ENCODE assay signal across 17 cellular contexts in the genomic region with DNA sequence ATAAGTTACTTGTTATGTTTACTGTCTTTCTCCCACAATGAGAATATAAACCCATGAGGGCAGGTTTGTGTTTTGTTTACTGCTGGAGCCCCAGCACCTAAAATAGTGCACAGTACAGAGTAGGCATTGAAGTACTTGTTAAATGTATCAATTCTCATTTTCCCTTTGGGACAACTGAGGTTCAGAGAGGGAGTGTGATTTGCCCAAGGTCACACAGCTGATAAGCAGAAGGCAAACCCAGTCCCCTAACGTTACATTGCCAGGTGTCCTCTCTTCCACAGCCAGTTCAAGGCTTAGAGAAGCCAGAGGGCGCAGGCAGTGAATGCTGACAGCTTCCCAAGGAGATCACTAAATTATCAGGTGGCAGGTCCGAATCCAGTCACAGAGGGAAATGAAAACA. TPM values are rescaled to one million over a fixed set of nuclear protein-coding genes. Genes with fewer than 3 reads are reported as not detected.
A peak's percentile ranks its signal among the peaks of the same experiment; 100 is the strongest.
DNase-seq lines count a peak whose midpoint lies in the region; ATAC-seq and TF ChIP-seq lines count a peak whose summit lies in the region.
"Had no signal": no experiment of that assay in that cellular context is flagged by ENCODE, and none has a peak within 500 bp of the region (broad histone marks: within the 10 kb centered on the region; RNA-seq: fewer than 3 reads in every experiment).

No MANE protein-coding gene starts in this region.

- no peak overlapping the region for H3K9ac ChIP-seq in Karpas-422 (ENCODE audit: low read length)

- peak overlapping the region; percentile 43 for H3K27ac ChIP-seq in WERI-Rb-1
- no peak overlapping the region for H3K27ac ChIP-seq in left lung
- H3K27ac ChIP-seq in Karpas-422 (ENCODE audit: low read length): no peak overlapping the region
- H3K27ac ChIP-seq: Peyer's patch had no signal

- no peaks in the 10 kb centered on the region for H3K9me3 Mint-ChIP-seq in activated CD4-positive, alpha-beta T cell treated with anti-CD3 and anti-CD28 coated beads, Interleukin-2, amount 10 ng/mL, durations not matched to agents 24 days and 14 days
- H3K9me3 Mint-ChIP-seq in CD14-positive monocyte: no peaks in the 10 kb centered on the region
- H3K9me3 Mint-ChIP-seq in dendritic cell treated with granulocyte-macrophage colony-stimulating factor and Interleukin-4, amounts not matched to agents 40 ng/mL and 50 ng/mL, for 4 days: no peaks in the 10 kb centered on the region
- H3K9me3 Mint-ChIP-seq: CD4-positive, alpha-beta T cell had no signal

- no peaks in the 10 kb centered on the region for H3K27me3 Mint-ChIP-seq in activated CD4-positive, alpha-beta T cell treated with anti-CD3 and anti-CD28 coated beads, Interleukin-2, amount 10 ng/mL, durations not matched to agents 24 days and 14 days
- H3K27me3 Mint-ChIP-seq in CD14-positive monocyte (ENCODE audit: low read depth in 3 of 3): peaks cover 0 to 2% (median 0%) of the 10 kb centered on the region in 3 donors
- H3K27me3 Mint-ChIP-seq in dendritic cell treated with granulocyte-macrophage colony-stimulating factor and Interleukin-4, amounts not matched to agents 40 ng/mL and 50 ng/mL, for 4 days: no peaks in the 10 kb centered on the region
- H3K27me3 Mint-ChIP-seq: CD4-positive, alpha-beta T cell had no signal

- intact Hi-C loops in activated CD4-positive, alpha-beta T cell treated with anti-CD3 and anti-CD28 coated beads, Interleukin-2, amount 10 ng/mL, durations not matched to agents 24 days and 14 days (cut with micrococcal nuclease): no loop called here
- intact Hi-C loops in CD14-positive monocyte (cut with micrococcal nuclease) (no loop called here), left lung (cut with DNase I) (no loop called here)
- intact Hi-C loops in dendritic cell treated with granulocyte-macrophage colony-stimulating factor and Interleukin-4, amounts not matched to agents 40 ng/mL and 50 ng/mL, for 4 days (cut with micrococcal nuclease): no loop called here

- H3K4me1 ChIP-seq in left lung: peaks cover 0 to 23% of the 10 kb centered on the region in 2 donors
- no peaks in the 10 kb centered on the region for H3K4me1 ChIP-seq in Karpas-422 (ENCODE audit: low read length)
- H3K4me1 ChIP-seq: Peyer's patch had no signal

- peaks cover 21% of the 10 kb centered on the region for H3K36me3 Mint-ChIP-seq in activated CD4-positive, alpha-beta T cell treated with anti-CD3 and anti-CD28 coated beads, Interleukin-2, amount 10 ng/mL, durations not matched to agents 24 days and 14 days (ENCODE audit: low read depth)
- peaks cover 48 to 69% of the 10 kb centered on the region in 2 donors for H3K36me3 Mint-ChIP-seq in CD14-positive monocyte
- H3K36me3 Mint-ChIP-seq in dendritic cell treated with granulocyte-macrophage colony-stimulating factor and Interleukin-4, amounts not matched to agents 40 ng/mL and 50 ng/mL, for 4 days (ENCODE audit: low read depth): peaks cover 86% of the 10 kb centered on the region

- H3K4me2 ChIP-seq in Karpas-422 (ENCODE audit: low read depth, low read length, poor library complexity, severe bottlenecking): no peak overlapping the region

- H3K27ac Mint-ChIP-seq in activated CD4-positive, alpha-beta T cell treated with anti-CD3 and anti-CD28 coated beads, Interleukin-2, amount 10 ng/mL, durations not matched to agents 24 days and 14 days: peak overlapping the region; percentile 81
- H3K27ac Mint-ChIP-seq in CD14-positive monocyte: peak overlapping the region; percentile 86 to 96 (median 93)
- peak overlapping the region; percentile 63 for H3K27ac Mint-ChIP-seq in dendritic cell treated with granulocyte-macrophage colony-stimulating factor and Interleukin-4, amounts not matched to agents 40 ng/mL and 50 ng/mL, for 4 days

- H4K20me1 ChIP-seq in Karpas-422 (ENCODE audit: insufficient read depth, low read depth, low read length): no peaks in the 10 kb centered on the region

- no peak for TF ChIP-seq CTCF in CD14-positive monocyte (IDR thresholded peaks at IDR 0.05)
- no peak for TF ChIP-seq CTCF in WERI-Rb-1 (IDR thresholded peaks at IDR 0.05; ENCODE audit: low read depth, low read length)
- no peak for TF ChIP-seq CTCF in left lung (IDR thresholded peaks at IDR 0.05)

- ATAC-seq in left lung (no peak), GM18519 (IDR thresholded peaks at IDR 0.05; ENCODE audit: low FRiP score, unreplicated experiment) (no peak)
- ATAC-seq: Right ventricle myocardium inferior had no signal

- H2AFZ ChIP-seq in Karpas-422 (ENCODE audit: low read length): no peak overlapping the region

- H3K79me2 ChIP-seq in Karpas-422 (ENCODE audit: low read length): no peaks in the 10 kb centered on the region

- no peak for DNase-seq in activated CD4-positive, alpha-beta T cell treated with anti-CD3 and anti-CD28 coated beads, Interleukin-2, amount 10 ng/mL, durations not matched to agents 24 days and 14 days
- no peak for DNase-seq in activated CD4-positive, alpha-beta T cell treated with anti-CD3 and anti-CD28 coated beads for 48 hours
- DNase-seq in CD14-positive monocyte (ENCODE audit: low spot score) (no peak), WERI-Rb-1 (no peak), left lung (no peak), Karpas-422 (no peak)
- DNase-seq: 8988T; CD4-positive, alpha-beta T cell; GOT3; NCI-H1694 treated with DMSO at 0.1 percent for 48 hours; NK-92 treated with Interleukin-12 subunit alpha and Interleukin-12 subunit beta, amount 100 ng/mL, for 24 hours; Peyer's patch had no signal

- H3K4me1 Mint-ChIP-seq in activated CD4-positive, alpha-beta T cell treated with anti-CD3 and anti-CD28 coated beads, Interleukin-2, amount 10 ng/mL, durations not matched to agents 24 days and 14 days: peaks cover 17% of the 10 kb centered on the region
- peaks cover 21% of the 10 kb centered on the region for H3K4me1 Mint-ChIP-seq in CD14-positive monocyte
- H3K4me1 Mint-ChIP-seq in dendritic cell treated with granulocyte-macrophage colony-stimulating factor and Interleukin-4, amounts not matched to agents 40 ng/mL and 50 ng/mL, for 4 days (ENCODE audit: low read depth): peaks cover 17% of the 10 kb centered on the region

- H3K27me3 ChIP-seq in WERI-Rb-1 (ENCODE audit: insufficient read depth, low read depth, severe bottlenecking): no peaks in the 10 kb centered on the region
- H3K27me3 ChIP-seq in left lung: no peaks in the 10 kb centered on the region
- H3K27me3 ChIP-seq in Karpas-422 (ENCODE audit: low read length): no peaks in the 10 kb centered on the region
- H3K27me3 ChIP-seq: Peyer's patch had no signal

- H3K4me3 Mint-ChIP-seq in activated CD4-positive, alpha-beta T cell treated with anti-CD3 and anti-CD28 coated beads, Interleukin-2, amount 10 ng/mL, durations not matched to agents 24 days and 14 days: no peak overlapping the region
- no peak overlapping the region for H3K4me3 Mint-ChIP-seq in CD14-positive monocyte
- no peak overlapping the region for H3K4me3 Mint-ChIP-seq in dendritic cell treated with granulocyte-macrophage colony-stimulating factor and Interleukin-4, amounts not matched to agents 40 ng/mL and 50 ng/mL, for 4 days
- H3K4me3 Mint-ChIP-seq: CD4-positive, alpha-beta T cell had no signal

- H3K36me3 ChIP-seq in WERI-Rb-1: 0 out of 2 replicates have a peak, but pooled peaks cover 6% of the 10 kb centered on the region
- H3K36me3 ChIP-seq in left lung: peaks cover 0 to 51% of the 10 kb centered on the region in 2 donors
- H3K36me3 ChIP-seq in Karpas-422 (ENCODE audit: insufficient read depth, low read length): no peaks in the 10 kb centered on the region

- H3K9me2 ChIP-seq in Karpas-422 (replicated peaks; ENCODE audit: insufficient read depth, low read length): no peaks in the 10 kb centered on the region

- H3K4me3 ChIP-seq in WERI-Rb-1 (ENCODE audit: low read depth, low read length) (no peak overlapping the region), left lung (no peak overlapping the region), Karpas-422 (ENCODE audit: low read length) (no peak overlapping the region)
- H3K4me3 ChIP-seq: Peyer's patch had no signal

- H3K9me3 ChIP-seq in WERI-Rb-1 (ENCODE audit: severe bottlenecking) (no peaks in the 10 kb centered on the region), left lung (no peaks in the 10 kb centered on the region), Karpas-422 (ENCODE audit: low read length) (no peaks in the 10 kb centered on the region)
- H3K9me3 ChIP-seq: Peyer's patch had no signal

RNA-seq across cellular contexts. Expression of a gene that starts 16.8 kb away (rescaled TPM):
- total RNA-seq in activated CD4-positive, alpha-beta T cell treated with anti-CD3 and anti-CD28 coated beads, Interleukin-2, amount 10 ng/mL, durations not matched to agents 24 days and 14 days: 24.9 and 26.1 TPM in 2 replicates
- polyA plus RNA-seq in CD14-positive monocyte: 10 to 100 TPM; 59.3 to 79.4 TPM
- total RNA-seq in left lung: 10 to 100 TPM; 20.4 to 22.6 TPM
- 16.1 and 22.4 TPM in 2 replicates for total RNA-seq in Karpas-422 (2014; rRNA removed; shearing (Covaris generic); ENCODE audit: low replicate concordance)

RNA-seq across cellular contexts. Expression of a gene that starts 17.1 kb away (rescaled TPM):
- total RNA-seq in activated CD4-positive, alpha-beta T cell treated with anti-CD3 and anti-CD28 coated beads, Interleukin-2, amount 10 ng/mL, durations not matched to agents 24 days and 14 days: 90.1 and 96.2 TPM in 2 replicates
- polyA plus RNA-seq in CD14-positive monocyte: 100 to 1,000 TPM; 287 to 314 TPM
- total RNA-seq in left lung: 100 to 1,000 TPM in 1 of 2 donors, 10 to 100 TPM in 1; 77.4 to 154 TPM
- 53.9 and 74.1 TPM in 2 replicates for total RNA-seq in Karpas-422 (2014; rRNA removed; shearing (Covaris generic); ENCODE audit: low replicate concordance)

RNA-seq across cellular contexts. Expression of a gene that starts 30.2 kb away (rescaled TPM):
- not detected in 2 replicates for total RNA-seq in activated CD4-positive, alpha-beta T cell treated with anti-CD3 and anti-CD28 coated beads, Interleukin-2, amount 10 ng/mL, durations not matched to agents 24 days and 14 days
- polyA plus RNA-seq in CD14-positive monocyte: under 1 TPM; 0.11 to 0.14 TPM
- total RNA-seq in left lung: not detected
- not detected in 2 replicates for total RNA-seq in Karpas-422 (2014; rRNA removed; shearing (Covaris generic); ENCODE audit: low replicate concordance)
- total RNA-seq: NCI-H460, Right ventricle myocardium inferior had no signal
- polyA plus RNA-seq: AG04450 had no signal
